In genomic region chr2:96888082-96889011, GRCh38 we compare ENCODE assay signal across 1 cellular context.
TF ChIP-seq lines count a peak whose summit lies in the region.

No MANE protein-coding gene starts in this region.

TF ChIP-seq in HepG2, 621 proteins besides CTCF, POLR2A, EP300 and RAD21:
- TF ChIP-seq ZFP36L1 (CRISPR knock-in tag; IDR thresholded peaks at IDR 0.05) (no peak), ZSCAN30 (CRISPR knock-in tag; IDR thresholded peaks at IDR 0.05) (no peak), MLX (CRISPR knock-in tag; IDR thresholded peaks at IDR 0.05) (no peak), ZFP1 (CRISPR knock-in tag; IDR thresholded peaks at IDR 0.05) (no peak), ZBTB38 (CRISPR knock-in tag; IDR thresholded peaks at IDR 0.05) (no peak), ZBED4 (CRISPR knock-in tag; IDR thresholded peaks at IDR 0.05; ENCODE audit: borderline replicate concordance) (no peak), FOXK2 (IDR thresholded peaks at IDR 0.05) (no peak), ZNF274 (CRISPR knock-in tag; IDR thresholded peaks at IDR 0.05) (no peak), CBX5 (CRISPR knock-in tag; IDR thresholded peaks at IDR 0.05; ENCODE audit: borderline replicate concordance) (no peak), ZNF775 (CRISPR knock-in tag; IDR thresholded peaks at IDR 0.05; ENCODE audit: borderline replicate concordance) (no peak), MAX (IDR thresholded peaks at IDR 0.05) (no peak), ZNF652 (CRISPR knock-in tag; IDR thresholded peaks at IDR 0.05; ENCODE audit: borderline replicate concordance, low read depth) (no peak)
